Comparison of ENCODE assay signal across 12 cellular contexts in genomic region chr3:137008976-137009375, GRCh38. TPM values are rescaled to one million over a fixed set of nuclear protein-coding genes. Genes with fewer than 3 reads are reported as not detected.
DNase-seq lines count a peak whose midpoint lies in the region; TF ChIP-seq lines count a peak whose summit lies in the region.
"Had no signal": no experiment of that assay in that cellular context is flagged by ENCODE, and none has a peak within 500 bp of the region (broad histone marks: within the 10 kb centered on the region; RNA-seq: fewer than 3 reads in every experiment).

No MANE protein-coding gene starts in this region.

- no peak overlapping the region for H3K4me3 Mint-ChIP-seq in neural crest cell
- H3K4me3 Mint-ChIP-seq: CD4-positive, alpha-beta T cell; GM23338 had no signal

- peak overlapping the region; percentile 30 for H3K27ac Mint-ChIP-seq in neural crest cell (ENCODE audit: unreplicated experiment)
- H3K27ac Mint-ChIP-seq: CD4-positive, alpha-beta T cell; GM23338 had no signal

- no peaks in the 10 kb centered on the region for H3K9me3 Mint-ChIP-seq in neural crest cell
- H3K9me3 Mint-ChIP-seq: CD4-positive, alpha-beta T cell; GM23338 had no signal

- peaks cover 6% of the 10 kb centered on the region for H3K36me3 Mint-ChIP-seq in neural crest cell (ENCODE audit: low read depth)

- DNase-seq in Ammon's horn (ENCODE audit: low spot score) (peak; percentile 41), hippocampal formation (lab: John Stamatoyannopoulos, UW) (peak; percentile 3 to 7), neural crest cell (ENCODE audit: low read depth, low spot score) (no peak), inferior parietal cortex (ENCODE audit: extremely low spot score) (no peak)
- no peak for DNase-seq in central memory CD4-positive, alpha-beta T cell
- DNase-seq in activated CD8-positive, alpha-beta memory T cell treated with anti-CD3 and anti-CD28 coated beads, Interleukin-2, amount 50 U/mL, for 48 hours = no peak
- DNase-seq: CD4-positive, alpha-beta T cell; DMS153; DMS79; GDM1; HCEC 1CT had no signal

- peaks cover 5% of the 10 kb centered on the region for H3K4me1 Mint-ChIP-seq in neural crest cell

- H3K27me3 Mint-ChIP-seq in neural crest cell (ENCODE audit: low read depth) = no peaks in the 10 kb centered on the region
- H3K27me3 Mint-ChIP-seq: CD4-positive, alpha-beta T cell had no signal

- TF ChIP-seq CTCF in neural crest cell (conservative IDR thresholded peaks at IDR 0.05) = no peak

RNA-seq across cellular contexts. Expression of gene IL20RB, which starts 51.2 kb away (rescaled TPM):
- total RNA-seq in neural crest cell = 1.7 and 2.0 TPM in 2 replicates

Comparison
In these comparisons a context has a peak if more than half of its experiments do, and no peak if none do; other contexts are left out.
1. DNase-seq: peak in Ammon's horn (single experiment) and hippocampal formation (2 of 2); none in neural crest cell (single experiment), inferior parietal cortex (single experiment), central memory CD4-positive, alpha-beta T cell (single experiment) and activated CD8-positive, alpha-beta memory T cell treated with anti-CD3 and anti-CD28 coated beads, Interleukin-2, amount 50 U/mL, for 48 hours (single experiment).